Comparison of ENCODE assay signal across 1 cellular context in the genomic region with DNA sequence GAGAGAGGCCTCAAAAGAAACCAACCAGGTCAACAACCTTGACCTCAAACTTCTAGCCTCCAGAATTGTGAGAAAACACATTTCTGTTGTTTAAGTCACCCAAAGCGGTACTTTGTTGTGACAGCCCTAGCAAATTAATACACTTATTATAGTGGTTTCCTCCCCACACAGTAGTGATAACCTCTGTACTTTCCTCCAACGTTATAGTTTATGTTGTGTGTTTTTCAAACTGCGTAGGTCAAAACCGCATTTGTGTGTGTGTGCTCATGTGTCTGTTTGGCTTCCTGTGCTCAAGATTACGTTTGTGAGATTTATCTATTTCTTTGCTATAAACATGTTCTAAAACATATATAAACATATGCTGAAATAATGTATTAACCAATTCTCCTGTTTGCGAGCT.
TF ChIP-seq lines count a peak whose summit lies in the region.

No MANE protein-coding gene starts in this region.

TF ChIP-seq in IMR-90, 13 proteins besides CTCF, POLR2A, EP300 and RAD21:
- TF ChIP-seq CHD1 (IDR thresholded peaks at IDR 0.05; ENCODE audit: low read depth, low read length) (no peak), SMC3 (IDR thresholded peaks at IDR 0.05; ENCODE audit: low read depth, low read length) (no peak), ELK1 (IDR thresholded peaks at IDR 0.05; ENCODE audit: borderline replicate concordance, low read depth, low read length) (no peak), NFE2L2 (IDR thresholded peaks at IDR 0.05; ENCODE audit: low read depth, low read length) (no peak), RCOR1 (IDR thresholded peaks at IDR 0.05; ENCODE audit: insufficient replicate concordance, low read length) (no peak), FOS (IDR thresholded peaks at IDR 0.05; ENCODE audit: low read depth, low read length) (no peak), MAZ (IDR thresholded peaks at IDR 0.05; ENCODE audit: borderline replicate concordance, low read depth, low read length) (no peak), BHLHE40 (IDR thresholded peaks at IDR 0.05; ENCODE audit: low read depth, low read length) (no peak), RFX5 (IDR thresholded peaks at IDR 0.05; ENCODE audit: low read depth, low read length) (no peak), USF2 (IDR thresholded peaks at IDR 0.05; ENCODE audit: low read depth, low read length) (no peak), MAFK (IDR thresholded peaks at IDR 0.05; ENCODE audit: low read depth, low read length) (no peak), MXI1 (IDR thresholded peaks at IDR 0.05; ENCODE audit: borderline replicate concordance, low read depth, low read length) (no peak), CEBPB (IDR thresholded peaks at IDR 0.05; ENCODE audit: low read depth, low read length) (no peak)
